22 cellular contexts compared by ENCODE assay signal in genomic region chr4:175405961-175406360, GRCh38.
"Had no signal": no experiment of that assay in that cellular context is flagged by ENCODE, and none has a peak within 500 bp of the region (broad histone marks: within the 10 kb centered on the region; RNA-seq: fewer than 3 reads in every experiment).

No MANE protein-coding gene starts in this region.

- DNase-seq: activated CD4-positive, alpha-beta memory T cell treated with anti-CD3 and anti-CD28 coated beads for 36 hours; activated CD4-positive, alpha-beta T cell treated with anti-CD3 and anti-CD28 coated beads for 4 hours; activated gamma-delta T cell treated with Interleukin-2 at 50 U/mL for 16 hours; activated T-cell treated with anti-CD3 and anti-CD28 coated beads for 4 hours; effector memory CD8-positive, alpha-beta T cell; glutamatergic neuron; hippocampal formation; islet precursor cell; natural killer cell; nucleus accumbens; retina; spleen; stimulated activated CD4-positive, alpha-beta T cell treated with anti-CD3 and anti-CD28 coated beads, Interleukin-4, amount 100 ng/mL, for 4 hours; stimulated activated naive B cell treated with anti-CD40 and anti-IgM and Interleukin-4, amounts not matched to agents 10 μg/mL and 1 μg/mL and 100 μg/mL, for 72 hours; upper lobe of right lung had no signal

- H3K4me1 ChIP-seq: spleen, upper lobe of right lung had no signal

- H3K4me1 Mint-ChIP-seq: natural killer cell; stimulated activated naive B cell treated with anti-CD40 and anti-IgM and Interleukin-4, amounts not matched to agents 10 μg/mL and 1 μg/mL and 100 μg/mL, for 72 hours had no signal

- H3K27ac Mint-ChIP-seq: activated CD4-positive, alpha-beta memory T cell treated with anti-CD3 and anti-CD28 coated beads for 36 hours; activated naive CD4-positive, alpha-beta T cell treated with anti-CD3 and anti-CD28 coated beads, Interleukin-2, amount 50 U/mL, for 72 hours; activated T-helper 1 cell treated with anti-CD3 and anti-CD28 coated beads, Interleukin-12 subunit alpha, Interleukin-12 subunit beta, Interleukin-2, Interleukin-4 antibody, amounts not matched to agents 30 ng/mL and 10 ng/mL and 1 ng/mL, durations not matched to agents 14 hours and 24 hours and 36 hours; dendritic cell treated with granulocyte-macrophage colony-stimulating factor and Interleukin-4, amounts not matched to agents 40 ng/mL and 50 ng/mL, for 4 days; effector memory CD8-positive, alpha-beta T cell; natural killer cell; stimulated activated naive B cell treated with anti-CD40 and anti-IgM and Interleukin-4, amounts not matched to agents 10 μg/mL and 1 μg/mL and 100 μg/mL, for 72 hours; WTC11 had no signal

- FAIRE-seq: bronchial epithelial cell had no signal

- H3K9me3 ChIP-seq: thoracic aorta, upper lobe of right lung had no signal

- H3K36me3 Mint-ChIP-seq: activated CD4-positive, alpha-beta memory T cell treated with anti-CD3 and anti-CD28 coated beads for 36 hours; activated naive CD4-positive, alpha-beta T cell treated with anti-CD3 and anti-CD28 coated beads, Interleukin-2, amount 50 U/mL, for 72 hours; natural killer cell; stimulated activated naive B cell treated with anti-CD40 and anti-IgM and Interleukin-4, amounts not matched to agents 10 μg/mL and 1 μg/mL and 100 μg/mL, for 72 hours; WTC11 had no signal

- H3K27me3 ChIP-seq: spleen, upper lobe of right lung had no signal

- H3K4me3 Mint-ChIP-seq: activated CD4-positive, alpha-beta memory T cell treated with anti-CD3 and anti-CD28 coated beads for 36 hours; activated T-helper 1 cell treated with anti-CD3 and anti-CD28 coated beads, Interleukin-12 subunit alpha, Interleukin-12 subunit beta, Interleukin-2, Interleukin-4 antibody, amounts not matched to agents 30 ng/mL and 10 ng/mL and 1 ng/mL, durations not matched to agents 14 hours and 24 hours and 36 hours; dendritic cell treated with granulocyte-macrophage colony-stimulating factor and Interleukin-4, amounts not matched to agents 40 ng/mL and 50 ng/mL, for 4 days; effector memory CD8-positive, alpha-beta T cell; natural killer cell; stimulated activated naive B cell treated with anti-CD40 and anti-IgM and Interleukin-4, amounts not matched to agents 10 μg/mL and 1 μg/mL and 100 μg/mL, for 72 hours; WTC11 had no signal

- H3K36me3 ChIP-seq: spleen, thoracic aorta, upper lobe of right lung had no signal

- ATAC-seq: activated naive CD4-positive, alpha-beta T cell treated with anti-CD3 and anti-CD28 coated beads, Interleukin-2, amount 50 U/mL, for 72 hours; effector memory CD8-positive, alpha-beta T cell; natural killer cell; stimulated activated naive B cell treated with anti-CD40 and anti-IgM and Interleukin-4, amounts not matched to agents 10 μg/mL and 1 μg/mL and 100 μg/mL, for 72 hours; upper lobe of right lung; WTC11 had no signal

- H3K27me3 Mint-ChIP-seq: activated CD4-positive, alpha-beta memory T cell treated with anti-CD3 and anti-CD28 coated beads for 36 hours; dendritic cell treated with granulocyte-macrophage colony-stimulating factor and Interleukin-4, amounts not matched to agents 40 ng/mL and 50 ng/mL, for 4 days; effector memory CD8-positive, alpha-beta T cell; stimulated activated naive B cell treated with anti-CD40 and anti-IgM and Interleukin-4, amounts not matched to agents 10 μg/mL and 1 μg/mL and 100 μg/mL, for 72 hours had no signal

- H3K4me3 ChIP-seq: lung, spleen, thoracic aorta, upper lobe of right lung had no signal

- H3K9me3 Mint-ChIP-seq: activated CD4-positive, alpha-beta memory T cell treated with anti-CD3 and anti-CD28 coated beads for 36 hours; activated T-helper 1 cell treated with anti-CD3 and anti-CD28 coated beads, Interleukin-12 subunit alpha, Interleukin-12 subunit beta, Interleukin-2, Interleukin-4 antibody, amounts not matched to agents 30 ng/mL and 10 ng/mL and 1 ng/mL, durations not matched to agents 14 hours and 24 hours and 36 hours; dendritic cell treated with granulocyte-macrophage colony-stimulating factor and Interleukin-4, amounts not matched to agents 40 ng/mL and 50 ng/mL, for 4 days; WTC11 had no signal

- H3K27ac ChIP-seq: spleen, thoracic aorta, upper lobe of right lung had no signal
